ENCODE assay signal across 14 cellular contexts in the genomic region with DNA sequence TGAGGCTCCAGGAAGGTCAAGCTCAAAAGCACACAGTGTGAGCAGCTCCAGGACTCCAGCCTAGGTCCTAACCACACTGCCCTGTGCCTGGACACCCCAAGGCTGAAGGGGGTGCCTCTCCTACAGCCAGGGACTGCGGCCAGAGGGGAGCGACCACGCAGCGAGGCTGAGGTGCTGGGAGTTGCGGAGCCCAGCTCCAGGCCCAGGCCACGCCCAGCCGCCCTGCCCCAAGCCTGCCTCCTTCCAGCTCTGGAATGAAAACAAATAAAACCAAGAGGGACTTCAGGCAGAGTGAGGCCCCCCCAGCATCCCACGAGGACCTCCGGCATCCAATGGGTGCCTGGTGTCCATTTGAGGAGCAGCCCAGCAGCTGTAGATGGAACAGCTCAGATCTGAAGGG. TPM values are rescaled to one million over a fixed set of nuclear protein-coding genes. Genes with fewer than 3 reads are reported as not detected.
A peak's percentile ranks its signal among the peaks of the same experiment; 100 is the strongest.
DNase-seq lines count a peak whose midpoint lies in the region; ATAC-seq and TF ChIP-seq lines count a peak whose summit lies in the region.
"Had no signal": no experiment of that assay in that cellular context is flagged by ENCODE, and none has a peak within 500 bp of the region (broad histone marks: within the 10 kb centered on the region; RNA-seq: fewer than 3 reads in every experiment).

No MANE protein-coding gene starts in this region.

- no peak overlapping the region for H2BK5ac ChIP-seq in IMR-90 (ENCODE audit: low read depth, low read length, poor library complexity, severe bottlenecking)
- H2BK5ac ChIP-seq in trophoblast cell (ENCODE audit: low read depth, low read length, poor library complexity) = no peak overlapping the region

- H4K91ac ChIP-seq in IMR-90 (ENCODE audit: insufficient read depth, low read depth, low read length) = no peak overlapping the region
- no peak overlapping the region for H4K91ac ChIP-seq in trophoblast cell (ENCODE audit: low read depth, low read length)

- H3K27me3 ChIP-seq in H7 (ENCODE audit: control insufficient read depth, insufficient read depth, low read length) = no peaks in the 10 kb centered on the region
- no peaks in the 10 kb centered on the region for H3K27me3 ChIP-seq in IMR-90 (ENCODE audit: control insufficient read depth, insufficient read depth, low read length)
- no peaks in the 10 kb centered on the region for H3K27me3 ChIP-seq in trophoblast cell (ENCODE audit: insufficient read depth, low read length)
- H3K27me3 ChIP-seq: BLaER1 had no signal

- H4K12ac ChIP-seq in trophoblast cell (ENCODE audit: low read depth, low read length) = no peak overlapping the region

- H3K23ac ChIP-seq in IMR-90 (ENCODE audit: low read depth, low read length) (no peak overlapping the region; the same call in 1 of the 2 replicates), trophoblast cell (ENCODE audit: low read length) (no peak overlapping the region)

- no peak overlapping the region for H2AK5ac ChIP-seq in IMR-90 (ENCODE audit: low read depth, low read length)
- no peak overlapping the region for H2AK5ac ChIP-seq in trophoblast cell (ENCODE audit: low read length)

- no peak overlapping the region for H4K8ac ChIP-seq in IMR-90 (ENCODE audit: low read depth in 2 of 2, low read length in 2 of 2)
- H4K8ac ChIP-seq in trophoblast cell (ENCODE audit: low read depth, low read length) = no peak overlapping the region

- ATAC-seq in IMR-90 (ENCODE audit: low read depth) = no peak
- ATAC-seq in sciatic nerve = no peak
- no peak for ATAC-seq in HG02642 (IDR thresholded peaks at IDR 0.05; ENCODE audit: poor library complexity, unreplicated experiment)

- CTCF ChIA-PET in IMR-90 (lab: Yijun Ruan, JAX) = no interaction called here

- intact Hi-C loops in IMR-90 (cut with micrococcal nuclease) = no loop called here
- intact Hi-C loops in sciatic nerve (cut with DNase I) = no loop called here

- H3K56ac ChIP-seq in IMR-90 (ENCODE audit: extremely low read depth, insufficient read depth, low read length) = no peak overlapping the region

- peak overlapping the region; percentile 70 for H2AK9ac ChIP-seq in IMR-90 (replicated peaks; ENCODE audit: low read depth, low read length, poor library complexity)

- TF ChIP-seq POLR2A in IMR-90 (IDR thresholded peaks at IDR 0.05; ENCODE audit: low read depth, low read length) = no peak

- peaks cover 87% of the 10 kb centered on the region for H3K79me2 ChIP-seq in trophoblast cell (ENCODE audit: control insufficient read depth, insufficient read depth, low read length, poor library complexity)

- 100% methylated on average over 1 of the region's 9 CpGs; no CpG with 5 or more reads in 1 of the 2 experiments for WGBS in IMR-90 (ENCODE audit: extremely low coverage in 2 of 2, insufficient read length in 1 of 2), 2 experiments
- no CpG with 5 or more reads among the region's 9 CpGs for WGBS in trophoblast cell (ENCODE audit: extremely low coverage, insufficient coverage, insufficient read length)

- POLR2A ChIA-PET in IMR-90 (lab: Charles Lee; ENCODE audit: unreplicated experiment) = no interaction called here

- H2BK120ac ChIP-seq in IMR-90 (ENCODE audit: low read depth, low read length) = no peak overlapping the region
- H2BK120ac ChIP-seq in trophoblast cell (ENCODE audit: insufficient read depth, low read length, poor library complexity) = no peak overlapping the region

- H4K5ac ChIP-seq in IMR-90 (ENCODE audit: low read depth, low read length) = no peak overlapping the region

- peaks cover 99% of the 10 kb centered on the region for H4K20me1 ChIP-seq in IMR-90 (ENCODE audit: insufficient read depth, low read length)

- peaks cover 28% of the 10 kb centered on the region for H3K9me1 ChIP-seq in IMR-90 (ENCODE audit: insufficient read depth, low read length)

- in situ Hi-C loops in IMR-90 (cut with MboI; ENCODE audit: low sequenced_read_pairs) = no loop called here

- H3K9ac ChIP-seq in IMR-90 (ENCODE audit: low read depth, low read length) = no peak overlapping the region
- no peak overlapping the region for H3K9ac ChIP-seq in trophoblast cell (ENCODE audit: low read length)
- H3K9ac ChIP-seq: BLaER1 had no signal

- no peak overlapping the region for H2BK12ac ChIP-seq in trophoblast cell (ENCODE audit: low read length)

- BruUV-seq in IMR-90 (replicated peaks; lab: Mats Ljungman, UMichigan) = no TSS peak

- H3K9me3 ChIP-seq in IMR-90 (ENCODE audit: control insufficient read depth, insufficient read depth, low read length) (no peaks in the 10 kb centered on the region), trophoblast cell (ENCODE audit: insufficient read depth, low read depth, low read length) (peaks cover 3% of the 10 kb centered on the region)
- H3K9me3 ChIP-seq: BLaER1 had no signal

- peak; percentile 54 for DNase-seq in H7
- DNase-seq in IMR-90 = no peak
- peak; percentile 66 for DNase-seq in left kidney (ENCODE audit: low read depth, low spot score)
- DNase-seq in trophoblast cell = no peak
- DNase-seq in sciatic nerve (ENCODE audit: low spot score) = no peak
- no peak for DNase-seq in activated T-cell treated with anti-CD3 and anti-CD28 coated beads, Interleukin-2, amount 50 U/mL, for 1 hour
- DNase-seq: MV-4-11, NCI-H1417 treated with DMSO at 0.1 percent for 48 hours, NCI-H2029, NCI-H2171 treated with DMSO at 0.1 percent for 48 hours, NCI-H82, SIG-M5 had no signal

- no peak overlapping the region for H3K4me3 ChIP-seq in H7 (ENCODE audit: insufficient read depth, low read depth, low read length)
- H3K4me3 ChIP-seq in IMR-90 (ENCODE audit: insufficient read depth, low read depth, low read length) = no peak overlapping the region
- no peak overlapping the region for H3K4me3 ChIP-seq in trophoblast cell (ENCODE audit: low read depth, low read length)
- H3K4me3 ChIP-seq: BLaER1 had no signal

- no peak for TF ChIP-seq RAD21 in IMR-90 (IDR thresholded peaks at IDR 0.05; ENCODE audit: low read length)

- H2BK15ac ChIP-seq in IMR-90 (ENCODE audit: low read depth, low read length) = no peak overlapping the region

- H3K18ac ChIP-seq in IMR-90 (ENCODE audit: low read depth, low read length) (no peak overlapping the region), trophoblast cell (ENCODE audit: low read length) (no peak overlapping the region)

- H3K4me1 ChIP-seq in IMR-90 (ENCODE audit: control insufficient read depth, insufficient read depth, low read length) (peaks cover 25% of the 10 kb centered on the region), trophoblast cell (ENCODE audit: control insufficient read depth in 1 of 2, insufficient read depth in 2 of 2, low read length in 2 of 2) (peaks cover 65 to 73% of the 10 kb centered on the region in 2 experiments)

- H3K4ac ChIP-seq in IMR-90 (ENCODE audit: low read depth, low read length) (no peak overlapping the region), trophoblast cell (ENCODE audit: low read depth, low read length) (peak overlapping the region; percentile 93)

- no peaks in the 10 kb centered on the region for H3K36me3 ChIP-seq in H7 (replicated peaks; ENCODE audit: control insufficient read depth, insufficient read depth, low read length)
- no peaks in the 10 kb centered on the region for H3K36me3 ChIP-seq in IMR-90 (ENCODE audit: control insufficient read depth, insufficient read depth, low read length)
- peaks cover 26 to 32% of the 10 kb centered on the region in 2 experiments for H3K36me3 ChIP-seq in trophoblast cell (ENCODE audit: control insufficient read depth in 1 of 2, insufficient read depth in 2 of 2, low read length in 2 of 2)

- no peak for TF ChIP-seq CTCF in IMR-90 (conservative IDR thresholded peaks at IDR 0.05; ENCODE audit: low read depth, low read length)

- H2BK20ac ChIP-seq in IMR-90 (ENCODE audit: low read depth, low read length) = no peak overlapping the region

- H2AFZ ChIP-seq in IMR-90 (replicated peaks; ENCODE audit: low read length, poor library complexity) (no peak overlapping the region), trophoblast cell (ENCODE audit: insufficient read depth, low read length, poor library complexity) (no peak overlapping the region)

- H3K14ac ChIP-seq in IMR-90 (replicated peaks; ENCODE audit: low read depth, low read length) (no peak overlapping the region), trophoblast cell (ENCODE audit: low read length) (no peak overlapping the region)

- H3K79me1 ChIP-seq in IMR-90 (ENCODE audit: low read depth in 1 of 2, low read length in 2 of 2) (peaks cover 30 to 94% of the 10 kb centered on the region in 2 experiments), trophoblast cell (ENCODE audit: low read length) (peaks cover 2% of the 10 kb centered on the region)

- no peak overlapping the region for H3K4me2 ChIP-seq in IMR-90 (ENCODE audit: low read depth, low read length)
- H3K4me2 ChIP-seq in trophoblast cell (ENCODE audit: low read length) = no peak overlapping the region
- H3K4me2 ChIP-seq: BLaER1 had no signal

- H3K27ac ChIP-seq in IMR-90 (ENCODE audit: insufficient read depth, low read length) (no peak overlapping the region), trophoblast cell (ENCODE audit: low read depth, low read length) (no peak overlapping the region)
- H3K27ac ChIP-seq: BLaER1 had no signal

- dilution Hi-C loops in IMR-90 (cut with HindIII; ENCODE audit: low sequenced_read_pairs, unreplicated experiment) = no loop called here

TF ChIP-seq in IMR-90, 13 proteins besides CTCF, POLR2A, EP300 and RAD21 (continues in another document):
- TF ChIP-seq CEBPB (IDR thresholded peaks at IDR 0.05; ENCODE audit: low read depth, low read length) (no peak), MAZ (IDR thresholded peaks at IDR 0.05; ENCODE audit: borderline replicate concordance, low read depth, low read length) (no peak)

RNA-seq across cellular contexts. Expression of gene VAV2, which starts 15.2 kb away (rescaled TPM):
- total RNA-seq in H7 (2014; rRNA removed; shearing (Covaris generic)) = 17.7 and 26.9 TPM in 2 replicates
- 9.7 and 10.8 TPM in 2 replicates for total RNA-seq in IMR-90 (2012; rRNA removed)
- polyA plus RNA-seq in IMR-90 (2012; rRNA removed) = 13.4 and 13.5 TPM in 2 replicates
- polyA plus RNA-seq in IMR-90 (2012; cell fraction: cytosol; rRNA removed) = 8.4 and 11.8 TPM in 2 replicates
- 22.6 and 33.8 TPM in 2 replicates for polyA plus RNA-seq in IMR-90 (2012; cell fraction: nucleus; rRNA removed; ENCODE audit: low replicate concordance)
- polyA plus RNA-seq in trophoblast cell (2013) = 54.6 and 55.9 TPM in 2 replicates
- total RNA-seq in sciatic nerve = 20.5 TPM

RNA-seq across cellular contexts. Expression of gene BRD3OS, which starts 48.4 kb away (rescaled TPM):
- 16.2 and 25.7 TPM in 2 replicates for total RNA-seq in H7 (2014; rRNA removed; shearing (Covaris generic))
- total RNA-seq in IMR-90 (2012; rRNA removed) (15.3 and 15.8 TPM in 2 replicates), sciatic nerve (16.4 TPM)
- polyA plus RNA-seq in IMR-90 (2012; rRNA removed) = 19.3 and 20.7 TPM in 2 replicates
- polyA plus RNA-seq in IMR-90 (2012; cell fraction: cytosol; rRNA removed) = 13.9 and 14.8 TPM in 2 replicates
- 9.0 and 16.2 TPM in 2 replicates for polyA plus RNA-seq in IMR-90 (2012; cell fraction: nucleus; rRNA removed; ENCODE audit: low replicate concordance)
- 7.4 and 8.4 TPM in 2 replicates for polyA plus RNA-seq in trophoblast cell (2013)

Comparison
In these comparisons a context has a peak if more than half of its experiments do, and no peak if none do; other contexts are left out.
1. DNase-seq: peak in H7 (single experiment) and left kidney (single experiment); none in IMR-90 (single experiment), trophoblast cell (0 of 2), sciatic nerve (single experiment) and activated T-cell treated with anti-CD3 and anti-CD28 coated beads, Interleukin-2, amount 50 U/mL, for 1 hour (single experiment).